Comparison of ENCODE assay signal across 9 cellular contexts in the genomic region with DNA sequence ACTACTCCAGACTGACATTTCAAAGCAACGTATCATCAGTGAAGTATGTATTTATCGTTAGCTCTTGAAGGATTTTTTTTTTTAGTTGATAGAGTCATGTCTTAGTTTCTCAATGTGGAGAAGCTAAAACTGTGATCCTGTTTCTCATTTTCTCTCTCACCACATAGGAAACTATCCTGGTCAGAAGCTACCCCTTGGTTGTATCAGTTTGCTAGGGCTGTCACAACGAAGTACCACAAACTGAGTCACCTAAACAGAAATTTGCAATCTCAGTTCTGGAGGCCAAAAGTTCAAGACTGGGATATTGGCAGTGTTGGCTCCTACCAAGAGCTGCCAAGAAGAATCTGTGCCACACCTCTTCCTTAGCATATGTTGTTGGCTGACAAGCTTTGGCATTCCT.
"Had no signal": no experiment of that assay in that cellular context is flagged by ENCODE, and none has a peak within 500 bp of the region (broad histone marks: within the 10 kb centered on the region; RNA-seq: fewer than 3 reads in every experiment).

No MANE protein-coding gene starts in this region.

- H3K4me3 Mint-ChIP-seq: GM23338, HFFc6, IgD-negative memory B cell had no signal

- H3K4me1 ChIP-seq: HAP-1 had no signal

- H3K27ac ChIP-seq: HL-60 had no signal

- H3K4me1 Mint-ChIP-seq: GM23338, IgD-negative memory B cell had no signal

- H3K36me3 ChIP-seq: HAP-1 had no signal

- H3K9me3 ChIP-seq: HAP-1 had no signal

- ATAC-seq: GM23338, HCT116, HepG2 had no signal

- FAIRE-seq: HepG2 had no signal

- H3K4me3 ChIP-seq: GM23338, HAP-1 had no signal

- H3K27ac Mint-ChIP-seq: GM23338, HFFc6, IgD-negative memory B cell had no signal

- DNase-seq: H7, HFFc6, KBM-7 had no signal
